1 cellular context compared by ENCODE assay signal in genomic region chr16:75383141-75383540, GRCh38.
TF ChIP-seq lines count a peak whose summit lies in the region.

No MANE protein-coding gene starts in this region.

TF ChIP-seq in SK-N-SH, 30 proteins besides CTCF, POLR2A, EP300 and RAD21 (continued from another document):
- TF ChIP-seq, protein P1, sequence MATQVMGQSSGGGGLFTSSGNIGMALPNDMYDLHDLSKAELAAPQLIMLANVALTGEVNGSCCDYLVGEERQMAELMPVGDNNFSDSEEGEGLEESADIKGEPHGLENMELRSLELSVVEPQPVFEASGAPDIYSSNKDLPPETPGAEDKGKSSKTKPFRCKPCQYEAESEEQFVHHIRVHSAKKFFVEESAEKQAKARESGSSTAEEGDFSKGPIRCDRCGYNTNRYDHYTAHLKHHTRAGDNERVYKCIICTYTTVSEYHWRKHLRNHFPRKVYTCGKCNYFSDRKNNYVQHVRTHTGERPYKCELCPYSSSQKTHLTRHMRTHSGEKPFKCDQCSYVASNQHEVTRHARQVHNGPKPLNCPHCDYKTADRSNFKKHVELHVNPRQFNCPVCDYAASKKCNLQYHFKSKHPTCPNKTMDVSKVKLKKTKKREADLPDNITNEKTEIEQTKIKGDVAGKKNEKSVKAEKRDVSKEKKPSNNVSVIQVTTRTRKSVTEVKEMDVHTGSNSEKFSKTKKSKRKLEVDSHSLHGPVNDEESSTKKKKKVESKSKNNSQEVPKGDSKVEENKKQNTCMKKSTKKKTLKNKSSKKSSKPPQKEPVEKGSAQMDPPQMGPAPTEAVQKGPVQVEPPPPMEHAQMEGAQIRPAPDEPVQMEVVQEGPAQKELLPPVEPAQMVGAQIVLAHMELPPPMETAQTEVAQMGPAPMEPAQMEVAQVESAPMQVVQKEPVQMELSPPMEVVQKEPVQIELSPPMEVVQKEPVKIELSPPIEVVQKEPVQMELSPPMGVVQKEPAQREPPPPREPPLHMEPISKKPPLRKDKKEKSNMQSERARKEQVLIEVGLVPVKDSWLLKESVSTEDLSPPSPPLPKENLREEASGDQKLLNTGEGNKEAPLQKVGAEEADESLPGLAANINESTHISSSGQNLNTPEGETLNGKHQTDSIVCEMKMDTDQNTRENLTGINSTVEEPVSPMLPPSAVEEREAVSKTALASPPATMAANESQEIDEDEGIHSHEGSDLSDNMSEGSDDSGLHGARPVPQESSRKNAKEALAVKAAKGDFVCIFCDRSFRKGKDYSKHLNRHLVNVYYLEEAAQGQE (IDR thresholded peaks at IDR 0.05; ENCODE audit: low read depth, low read length), result no peak
- TF ChIP-seq NFIC (IDR thresholded peaks at IDR 0.05; ENCODE audit: borderline replicate concordance) (no peak), SMC3 (IDR thresholded peaks at IDR 0.05; ENCODE audit: low read depth, low read length) (no peak), FOXM1 (IDR thresholded peaks at IDR 0.05; ENCODE audit: low read depth) (no peak)
- TF ChIP-seq, protein P2, sequence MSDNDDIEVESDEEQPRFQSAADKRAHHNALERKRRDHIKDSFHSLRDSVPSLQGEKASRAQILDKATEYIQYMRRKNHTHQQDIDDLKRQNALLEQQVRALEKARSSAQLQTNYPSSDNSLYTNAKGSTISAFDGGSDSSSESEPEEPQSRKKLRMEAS (IDR thresholded peaks at IDR 0.05; ENCODE audit: low read depth), result no peak
